In the genomic region with DNA sequence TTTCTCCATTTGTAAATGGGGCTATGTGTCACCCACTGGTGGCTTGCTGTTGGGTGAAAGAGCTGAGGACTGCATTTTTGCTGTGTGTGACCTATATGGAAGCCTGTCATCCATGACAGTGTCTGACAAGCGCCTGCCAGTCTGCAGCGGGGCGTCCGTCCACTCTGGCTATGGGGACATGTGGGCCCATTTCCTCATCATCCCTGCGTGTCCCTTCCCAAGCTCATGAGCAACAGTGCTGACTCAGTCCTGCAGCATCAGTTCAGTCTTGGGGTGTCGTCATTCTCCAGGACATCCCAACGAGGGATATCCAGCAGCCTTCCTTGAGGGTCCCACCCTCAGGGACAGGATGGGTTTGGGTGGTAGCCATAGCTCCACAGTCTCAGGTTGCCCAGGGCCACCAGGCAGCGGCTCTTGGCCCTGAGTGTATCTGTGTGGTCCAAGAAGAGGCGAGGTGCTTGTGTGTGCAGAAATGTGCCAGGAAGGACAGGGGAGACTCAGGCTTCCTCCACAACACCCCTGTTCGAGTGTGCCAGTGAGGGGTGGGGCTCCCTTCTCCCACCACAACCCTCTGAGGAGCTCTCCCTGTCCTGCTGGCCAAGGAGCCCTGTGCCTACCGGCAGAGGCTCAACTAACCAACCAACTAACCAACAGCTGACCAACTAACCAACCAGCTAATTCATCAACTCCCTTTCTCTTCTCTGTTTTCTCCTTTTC, we compare ENCODE assay signal across 27 cellular contexts. TPM values are rescaled to one million over a fixed set of nuclear protein-coding genes. Genes with fewer than 3 reads are reported as not detected.
DNase-seq lines count a peak whose midpoint lies in the region; ATAC-seq, FAIRE-seq and TF ChIP-seq lines count a peak whose summit lies in the region.
"Had no signal": no experiment of that assay in that cellular context is flagged by ENCODE, and none has a peak within 500 bp of the region (broad histone marks: within the 10 kb centered on the region; RNA-seq: fewer than 3 reads in every experiment).

No MANE protein-coding gene starts in this region.

- no peaks in the 10 kb centered on the region; the same call in 1 of the 2 replicates for H3K79me1 ChIP-seq in H1 (ENCODE audit: low read depth, low read length)

- peaks cover 0 to 2% of the 10 kb centered on the region in 2 experiments for H4K20me1 ChIP-seq in H1 (replicated peaks in 1 of 2; ENCODE audit: control insufficient read depth in 1 of 2, insufficient read depth in 2 of 2, low read length in 2 of 2)

- H3K23me2 ChIP-seq in H1 (ENCODE audit: low read depth, low read length), result peaks cover 10% of the 10 kb centered on the region; the same call in 1 of the 2 replicates

- H4K5ac ChIP-seq in H1 (ENCODE audit: insufficient read length, low read depth, low read length), result no peak overlapping the region

- ATAC-seq in Right ventricle myocardium inferior, result no peak
- ATAC-seq in HG03175 (IDR thresholded peaks at IDR 0.05; ENCODE audit: unreplicated experiment), result no peak
- no peak for ATAC-seq in HG02678 (IDR thresholded peaks at IDR 0.05; ENCODE audit: unreplicated experiment)
- ATAC-seq: activated CD4-positive, CD25-positive, alpha-beta regulatory T cell treated with anti-CD3 and anti-CD28 coated beads, Interleukin-2, amount 50 U/mL, for 24 hours; gastroesophageal sphincter; GM23338; left cardiac atrium; right lobe of liver had no signal

- H3K27me3 ChIP-seq in H1 (replicated peaks in 1 of 4; ENCODE audit: control insufficient read depth in 3 of 4, extremely low read depth in 1 of 4, insufficient read depth in 3 of 4, low read length in 3 of 4), result peaks cover 0 to 5% (median 0%) of the 10 kb centered on the region in 4 experiments; a peak in 1 of 7 replicates
- H3K27me3 ChIP-seq: hepatocyte, right lobe of liver had no signal

- no peak overlapping the region for H3K4me2 ChIP-seq in H1 (ENCODE audit: insufficient read depth in 1 of 2, low read depth in 2 of 2, low read length in 2 of 2)
- H3K4me2 ChIP-seq: GM23338, hepatocyte had no signal

- H3K27ac ChIP-seq in H1 (ENCODE audit: low read depth, low read length), result no peak overlapping the region
- H3K27ac ChIP-seq: C4-2B, gastroesophageal sphincter, hepatocyte, right lobe of liver, SJSA1 had no signal

- no peak overlapping the region for H2AFZ ChIP-seq in H1 (ENCODE audit: low read length)
- H2AFZ ChIP-seq: GM23338, hepatocyte had no signal

- H3K9ac ChIP-seq in H1 (replicated peaks in 1 of 4; ENCODE audit: extremely low read depth in 1 of 4, low read depth in 3 of 4, low read length in 3 of 4), result no peak overlapping the region

- H3K23ac ChIP-seq in H1 (ENCODE audit: insufficient read length), result no peak overlapping the region

- H3K27me3 Mint-ChIP-seq in type B pancreatic cell, result peaks cover 3% of the 10 kb centered on the region

- TF ChIP-seq RAD21 in H1 (IDR thresholded peaks at IDR 0.05 in 1 of 2, conservative IDR thresholded peaks at IDR 0.05 in 1 of 2; ENCODE audit: low read depth in 2 of 2, low read length in 2 of 2), result no peak

- no peak overlapping the region for H2AK5ac ChIP-seq in H1 (ENCODE audit: low read depth, low read length)

- no peak overlapping the region for H3K18ac ChIP-seq in H1 (ENCODE audit: extremely low read depth, low read length)

- DNase-seq in Right ventricle myocardium inferior (ENCODE audit: missing footprints) (peak; percentile 58), cardiac septum (ENCODE audit: low spot score) (no peak), RKO (ENCODE audit: low spot score) (peak; percentile 49), H1 (ENCODE audit: low read depth in 1 of 2, low spot score in 2 of 2) (no peak), type B pancreatic cell (ENCODE audit: extremely low spot score, unreplicated experiment) (peak; percentile 51)
- DNase-seq: central memory CD4-positive, alpha-beta T cell; DMS 273 treated with DMSO at 0.1 percent for 48 hours; left cardiac atrium; mammary epithelial cell; NCI-H1105; NCI-H1930; NCI-H774; right lobe of liver; stimulated activated CD4-positive, alpha-beta T cell treated with anti-CD3 and anti-CD28 coated beads, Interleukin-2, amount 100 ng/mL, for 48 hours had no signal

- no peaks in the 10 kb centered on the region for H3K36me3 ChIP-seq in H1 (ENCODE audit: control insufficient read depth in 2 of 4, insufficient read depth in 4 of 4, low read length in 3 of 4)
- H3K36me3 ChIP-seq: gastroesophageal sphincter, right lobe of liver, SJSA1 had no signal

- H2BK20ac ChIP-seq in H1 (ENCODE audit: low read length), result no peak overlapping the region

- 0 out of 2 replicates have a peak overlapping the region, but pooled peaks have one; percentile 17 for H2BK12ac ChIP-seq in H1 (ENCODE audit: low read depth, low read length)

- no peak overlapping the region for H4K91ac ChIP-seq in H1 (replicated peaks; ENCODE audit: insufficient read length, low read length)

- WGBS in H1 (ENCODE audit: extremely low coverage in 1 of 2, insufficient coverage in 1 of 2, insufficient read length in 1 of 2, insufficient replicate concordance in 2 of 2, low coverage in 1 of 2, low lambda C conversion rate in 2 of 2, missing lambda C conversion rate in 1 of 2), 2 experiments, result 94% methylated on average over 10 of the region's 11 CpGs; no CpG with 5 or more reads in 1 of the 2 experiments

- no peak overlapping the region for H3K27ac Mint-ChIP-seq in type B pancreatic cell
- H3K27ac Mint-ChIP-seq: activated T-helper 2 cell treated with anti-CD3 and anti-CD28 coated beads, Interferon-gamma antibody, Interleukin-2, Interleukin-4, amounts not matched to agents 10 μg/mL and 5 μg/mL and 100 μg/mL, durations not matched to agents 14 hours and 24 hours and 36 hours; dendritic cell treated with granulocyte-macrophage colony-stimulating factor and Interleukin-4, amounts not matched to agents 40 ng/mL and 50 ng/mL, for 4 days; GM23338 had no signal

- no peaks in the 10 kb centered on the region for H3K36me3 Mint-ChIP-seq in type B pancreatic cell

- no peak for TF ChIP-seq EP300 in H1 (IDR thresholded peaks at IDR 0.05; ENCODE audit: borderline replicate concordance in 1 of 2, low read depth in 2 of 2, low read length in 2 of 2)

- no peak overlapping the region for H4K8ac ChIP-seq in H1 (ENCODE audit: extremely low read depth, insufficient read depth, low read length)

- TF ChIP-seq CTCF in H1 (IDR thresholded peaks at IDR 0.05; ENCODE audit: control extremely low read depth in 1 of 3, insufficient read depth in 1 of 3, low read depth in 1 of 3, low read length in 3 of 3), result no peak
- TF ChIP-seq CTCF in type B pancreatic cell (conservative IDR thresholded peaks at IDR 0.05), result no peak

- H3K4me3 ChIP-seq in H1 (ENCODE audit: extremely low read depth in 1 of 4, insufficient read depth in 2 of 4, low read depth in 3 of 4, low read length in 4 of 4), result no peak overlapping the region
- H3K4me3 ChIP-seq: gastroesophageal sphincter, GM23338, hepatocyte, right lobe of liver, SJSA1 had no signal

- H3K14ac ChIP-seq in H1 (ENCODE audit: insufficient read length), result no peak overlapping the region

- H3K4me1 ChIP-seq in H1 (replicated peaks in 1 of 4; ENCODE audit: control insufficient read depth in 3 of 4, insufficient read depth in 4 of 4, low read length in 3 of 4), result peaks cover 0 to 7% (median 3%) of the 10 kb centered on the region in 4 experiments; a peak in 3 of 7 replicates

- no peak for FAIRE-seq in H1 (lab: Jason Lieb, UNC)
- FAIRE-seq: endometrium, GM12892 had no signal

- H3K4ac ChIP-seq in H1 (replicated peaks; ENCODE audit: insufficient read length, low read depth, low read length), result no peak overlapping the region

- H2BK15ac ChIP-seq in H1 (ENCODE audit: low read length), result peak overlapping the region; percentile 92; the same call in 1 of the 2 replicates

- no peak overlapping the region for H3K56ac ChIP-seq in H1 (replicated peaks; ENCODE audit: insufficient read length, low read depth, low read length)

- no peak overlapping the region; the same call in 1 of the 2 replicates for H2BK5ac ChIP-seq in H1 (ENCODE audit: low read depth, low read length)

- no peak overlapping the region for H3K4me3 Mint-ChIP-seq in type B pancreatic cell
- H3K4me3 Mint-ChIP-seq: dendritic cell treated with granulocyte-macrophage colony-stimulating factor and Interleukin-4, amounts not matched to agents 40 ng/mL and 50 ng/mL, for 4 days; GM23338 had no signal

- peaks cover 18% of the 10 kb centered on the region for H3K4me1 Mint-ChIP-seq in type B pancreatic cell (ENCODE audit: unreplicated experiment)

- intact Hi-C loops in Right ventricle myocardium inferior (cut with DNase I) (no loop called here), cardiac septum (cut with DNase I) (no loop called here)

- H2BK120ac ChIP-seq in H1 (replicated peaks; ENCODE audit: low read depth, low read length), result no peak overlapping the region

- H3K79me2 ChIP-seq in H1 (ENCODE audit: control insufficient read depth in 1 of 2, insufficient read depth in 2 of 2, low read length in 2 of 2), result no peaks in the 10 kb centered on the region
- H3K79me2 ChIP-seq: hepatocyte had no signal

- CTCF ChIA-PET in H1 (lab: Charles Lee; ENCODE audit: partially characterized antibody), result interaction anchor here (1.0 kb wide), 1 partner anchor 22 kb away, joined by 3 read pairs; no protein-coding TSS in a partner anchor

- POLR2A ChIA-PET in H1 (lab: Charles Lee; ENCODE audit: partially characterized antibody), result no interaction called here

- H3K9me3 Mint-ChIP-seq in type B pancreatic cell, result no peaks in the 10 kb centered on the region
- H3K9me3 Mint-ChIP-seq: activated T-helper 2 cell treated with anti-CD3 and anti-CD28 coated beads, Interferon-gamma antibody, Interleukin-2, Interleukin-4, amounts not matched to agents 10 μg/mL and 5 μg/mL and 100 μg/mL, durations not matched to agents 14 hours and 24 hours and 36 hours; dendritic cell treated with granulocyte-macrophage colony-stimulating factor and Interleukin-4, amounts not matched to agents 40 ng/mL and 50 ng/mL, for 4 days had no signal

- no peak for TF ChIP-seq POLR2A in H1 (IDR thresholded peaks at IDR 0.05; ENCODE audit: control extremely low read depth in 1 of 2, low read depth in 2 of 2, low read length in 2 of 2)

- peaks cover 3% of the 10 kb centered on the region in 2 experiments; a peak in 2 of 4 replicates for H3K9me3 ChIP-seq in H1 (ENCODE audit: insufficient read depth in 2 of 2, low read depth in 1 of 2, low read length in 1 of 2)
- H3K9me3 ChIP-seq: gastroesophageal sphincter, right lobe of liver, SJSA1 had no signal

TF ChIP-seq in H1, 55 proteins besides CTCF, POLR2A, EP300 and RAD21 (continues in another document):
- TF ChIP-seq TEAD4 (IDR thresholded peaks at IDR 0.05; ENCODE audit: low read depth, low read length), result no peak

RNA-seq across cellular contexts. Expression of gene FGD3, which starts 2.1 kb away (rescaled TPM):
- total RNA-seq in Right ventricle myocardium inferior (3.0 TPM), cardiac septum (2.6 TPM), type B pancreatic cell (ENCODE audit: low replicate concordance) (5.5 and 8.4 TPM in 2 replicates)
- 1.4 and 1.9 TPM in 2 replicates for total RNA-seq in H1 (2021; fragmentation: NEBNext Ultra II Directional; extraction: Animal tissue kit (Norgen Biotek cat#: 25700))
- 1.4 and 2.3 TPM in 2 replicates for polyA plus RNA-seq in H1 (2011; rRNA removed)
- polyA plus RNA-seq in H1 (2011; cell fraction: cytosol; rRNA removed), result 2.0 TPM
- 3.2 TPM for polyA plus RNA-seq in H1 (2011; cell fraction: nucleus; rRNA removed)
- 0.73 to 1.6 TPM (median 1.2 TPM) in 4 replicates for polyA plus RNA-seq in H1 (2012, experiment 1 of 2)
- 1.0 TPM for polyA plus RNA-seq in H1 (2012, experiment 2 of 2)
- polyA plus RNA-seq in H1 (2013, experiment 1 of 2), result 0.51 TPM
- 0.53 TPM for polyA plus RNA-seq in H1 (2013, experiment 2 of 2)
- polyA minus RNA-seq in H1 (2011; rRNA and poly(A)+ RNA removed), result 1.4 and 1.6 TPM in 2 replicates
- polyA minus RNA-seq in H1 (2011; cell fraction: cytosol; rRNA and poly(A)+ RNA removed), result 2.0 TPM
- polyA minus RNA-seq in H1 (2011; cell fraction: nucleus; rRNA and poly(A)+ RNA removed), result 1.4 TPM
- total RNA-seq: RPMI7951, SJSA1 had no signal

Comparison
In these comparisons a context has a peak if more than half of its experiments do, and no peak if none do; other contexts are left out.
1. DNase-seq: peak in Right ventricle myocardium inferior (single experiment), RKO (single experiment) and type B pancreatic cell (single experiment); none in cardiac septum (single experiment) and H1 (0 of 2).